Comparison of ENCODE assay signal across 25 cellular contexts in genomic region chr9:14895806-14896205, GRCh38. TPM values are rescaled to one million over a fixed set of nuclear protein-coding genes. Genes with fewer than 3 reads are reported as not detected.
DNase-seq lines count a peak whose midpoint lies in the region; ATAC-seq, FAIRE-seq and TF ChIP-seq lines count a peak whose summit lies in the region.
"Had no signal": no experiment of that assay in that cellular context is flagged by ENCODE, and none has a peak within 500 bp of the region (broad histone marks: within the 10 kb centered on the region; RNA-seq: fewer than 3 reads in every experiment).

No MANE protein-coding gene starts in this region.

- H3K36me3 ChIP-seq in PC-3 (ENCODE audit: low read depth, low read length) (no peaks in the 10 kb centered on the region), mesenchymal stem cell (ENCODE audit: control insufficient read depth in 1 of 2, insufficient read depth in 2 of 2, low read depth in 1 of 2, low read length in 2 of 2) (no peaks in the 10 kb centered on the region)
- H3K36me3 ChIP-seq: BLaER1, heart left ventricle, ovary, spleen, upper lobe of left lung had no signal

- 88% methylated on average over 1 of the region's 1 CpG for WGBS in mesenchymal stem cell

- H3K14ac ChIP-seq in mesenchymal stem cell (ENCODE audit: low read length in 2 of 2): no peak overlapping the region

- BruUV-seq in PC-3 (replicated peaks; lab: Mats Ljungman, UMichigan): no TSS peak

- no peak overlapping the region for H2BK15ac ChIP-seq in mesenchymal stem cell (ENCODE audit: low read depth, poor library complexity, severe bottlenecking)

- peak; percentile 19 for DNase-seq in ELR (ENCODE audit: low read depth)
- peak; percentile 86 for DNase-seq in PC-3
- peak; percentile 45 for DNase-seq in mesenchymal stem cell
- no peak for DNase-seq in SW 1271 (lab: John Stamatoyannopoulos, UW)
- DNase-seq in head of caudate nucleus: no peak
- DNase-seq: activated CD8-positive, alpha-beta T cell treated with anti-CD3 and anti-CD28 coated beads for 36 hours; cerebellar nuclear complex; GDM1; heart left ventricle; HFFc6; NCI-H1092; NCI-H187 treated with DMSO at 0.1 percent for 48 hours; ovary; RPMI8226; spleen; stimulated activated CD4-positive, alpha-beta T cell treated with anti-CD3 and anti-CD28 coated beads, Interleukin-2, amount 100 ng/mL, for 48 hours; upper lobe of left lung had no signal

- no peak overlapping the region for H2BK120ac ChIP-seq in mesenchymal stem cell (ENCODE audit: low read depth, low read length)

- FAIRE-seq in endometrium (lab: Jason Lieb, UNC): peak; percentile 91
- FAIRE-seq: endothelial cell of umbilical vein had no signal

- TF ChIP-seq CTCF in PC-3 (conservative IDR thresholded peaks at IDR 0.05; ENCODE audit: low read depth, low read length): no peak

- CTCF ChIA-PET in PC-3 (lab: Charles Lee): no interaction called here

- peak; percentile 50; the same call in 1 of the 2 replicates for ATAC-seq in PC-3
- ATAC-seq in HG03354 (IDR thresholded peaks at IDR 0.05; ENCODE audit: poor library complexity, severe bottlenecking, unreplicated experiment): no peak
- ATAC-seq in activated CD4-positive, CD25-positive, alpha-beta regulatory T cell treated with anti-CD3 and anti-CD28 coated beads, Interleukin-2, amount 50 U/mL, for 24 hours: no peak
- ATAC-seq: activated CD8-positive, alpha-beta T cell treated with anti-CD3 and anti-CD28 coated beads for 36 hours; activated naive CD4-positive, alpha-beta T cell treated with anti-CD3 and anti-CD28 coated beads, Interleukin-2, amount 50 U/mL, for 72 hours; heart left ventricle had no signal

- H3K4me1 ChIP-seq in PC-3 (ENCODE audit: insufficient read depth, low read length): peaks cover 12% of the 10 kb centered on the region
- H3K4me1 ChIP-seq in mesenchymal stem cell (ENCODE audit: control insufficient read depth, insufficient read depth, low read depth, low read length): peaks cover 2% of the 10 kb centered on the region
- H3K4me1 ChIP-seq: BLaER1, spleen, upper lobe of left lung had no signal

- no peaks in the 10 kb centered on the region for H3K79me1 ChIP-seq in mesenchymal stem cell (replicated peaks; ENCODE audit: low read length, poor library complexity, severe bottlenecking)

- no peak overlapping the region for H2BK12ac ChIP-seq in mesenchymal stem cell (ENCODE audit: low read length in 2 of 2)

- H3K27me3 ChIP-seq in PC-3 (ENCODE audit: low read length) (no peaks in the 10 kb centered on the region), mesenchymal stem cell (ENCODE audit: control insufficient read depth in 1 of 2, insufficient read depth in 1 of 2, low read length in 2 of 2) (no peaks in the 10 kb centered on the region)
- H3K27me3 ChIP-seq: BLaER1, heart left ventricle, ovary, spleen, upper lobe of left lung had no signal

- no peak overlapping the region for H4K91ac ChIP-seq in mesenchymal stem cell (ENCODE audit: low read length)

- POLR2A ChIA-PET in PC-3 (lab: Charles Lee; ENCODE audit: unreplicated experiment): no interaction called here

- no peak overlapping the region for H2BK5ac ChIP-seq in mesenchymal stem cell (ENCODE audit: low read depth, low read length, poor library complexity, severe bottlenecking)

- peak overlapping the region; percentile 41; the same call in 1 of the 2 replicates for H3K4me2 ChIP-seq in PC-3 (ENCODE audit: low read length)
- no peak overlapping the region for H3K4me2 ChIP-seq in mesenchymal stem cell (ENCODE audit: low read length, poor library complexity, severe bottlenecking)
- H3K4me2 ChIP-seq: BLaER1 had no signal

- intact Hi-C loops in PC-3 (cut with micrococcal nuclease): no loop called here
- intact Hi-C loops in head of caudate nucleus (cut with DNase I): no loop called here

- H2AFZ ChIP-seq in PC-3 (ENCODE audit: low read length): no peak overlapping the region
- no peak overlapping the region for H2AFZ ChIP-seq in mesenchymal stem cell (ENCODE audit: low read depth, low read length)

- H4K20me1 ChIP-seq in PC-3 (ENCODE audit: low read length): no peaks in the 10 kb centered on the region
- H4K20me1 ChIP-seq: BLaER1 had no signal

- no peak overlapping the region for H3K18ac ChIP-seq in mesenchymal stem cell (ENCODE audit: low read depth in 1 of 2, low read length in 2 of 2)

- H3K79me2 ChIP-seq in PC-3 (ENCODE audit: low read length): no peaks in the 10 kb centered on the region

- no peak overlapping the region for H4K8ac ChIP-seq in mesenchymal stem cell (ENCODE audit: low read length)

- no peak overlapping the region for H3K27ac ChIP-seq in PC-3 (ENCODE audit: low read length)
- H3K27ac ChIP-seq in mesenchymal stem cell (ENCODE audit: low read length, poor library complexity, severe bottlenecking): no peak overlapping the region
- H3K27ac ChIP-seq: BLaER1, heart left ventricle, ovary, spleen, upper lobe of left lung had no signal

- no peaks in the 10 kb centered on the region for H3K9me2 ChIP-seq in PC-3 (replicated peaks; ENCODE audit: low read length)

- no peaks in the 10 kb centered on the region for H3K9me3 ChIP-seq in PC-3 (ENCODE audit: low read length)
- no peaks in the 10 kb centered on the region for H3K9me3 ChIP-seq in mesenchymal stem cell (ENCODE audit: control insufficient read depth, low read length)
- H3K9me3 ChIP-seq: BLaER1, heart left ventricle, ovary, spleen, upper lobe of left lung had no signal

- H3F3A ChIP-seq in PC-3 (ENCODE audit: low read length, unreplicated experiment): no peaks in the 10 kb centered on the region

- no peak overlapping the region for H3K23ac ChIP-seq in mesenchymal stem cell (ENCODE audit: low read length in 2 of 2)

- no peak overlapping the region for H3K9ac ChIP-seq in PC-3 (ENCODE audit: low read length)
- H3K9ac ChIP-seq in mesenchymal stem cell (ENCODE audit: low read length): no peak overlapping the region
- H3K9ac ChIP-seq: BLaER1 had no signal

- H3K4ac ChIP-seq in mesenchymal stem cell (ENCODE audit: low read depth in 1 of 2, low read length in 2 of 2): no peak overlapping the region

- H3K4me3 ChIP-seq in PC-3 (ENCODE audit: low read length) (no peak overlapping the region), mesenchymal stem cell (ENCODE audit: insufficient read depth in 1 of 2, low read depth in 1 of 2, low read length in 2 of 2) (no peak overlapping the region)
- H3K4me3 ChIP-seq: BLaER1, heart left ventricle, lung, ovary, spleen, upper lobe of left lung had no signal

- H2AK5ac ChIP-seq in mesenchymal stem cell (ENCODE audit: low read length, severe bottlenecking): no peak overlapping the region

RNA-seq across cellular contexts. Expression of gene FREM1, which starts 14.4 kb away (rescaled TPM):
- 0.52 and 1.2 TPM in 2 replicates for total RNA-seq in PC-3 (2014; rRNA removed)
- polyA plus RNA-seq in mesenchymal stem cell (2013, experiment 1 of 2): 7.8 TPM
- polyA plus RNA-seq in mesenchymal stem cell (2013, experiment 2 of 2): 7.1 TPM
- total RNA-seq: activated CD8-positive, alpha-beta T cell treated with anti-CD3 and anti-CD28 coated beads for 36 hours; activated T-helper 2 cell treated with anti-CD3 and anti-CD28 coated beads, Interferon-gamma antibody, Interleukin-2, Interleukin-4, amounts not matched to agents 10 μg/mL and 5 μg/mL and 100 μg/mL, durations not matched to agents 14 hours and 24 hours and 36 hours had no signal

Comparison
In these comparisons a context has a peak if more than half of its experiments do, and no peak if none do; other contexts are left out.
1. DNase-seq: peak in ELR (single experiment), PC-3 (single experiment) and mesenchymal stem cell (single experiment); none in SW 1271 (0 of 2) and head of caudate nucleus (0 of 42).